1 cellular context compared by ENCODE assay signal in the genomic region with DNA sequence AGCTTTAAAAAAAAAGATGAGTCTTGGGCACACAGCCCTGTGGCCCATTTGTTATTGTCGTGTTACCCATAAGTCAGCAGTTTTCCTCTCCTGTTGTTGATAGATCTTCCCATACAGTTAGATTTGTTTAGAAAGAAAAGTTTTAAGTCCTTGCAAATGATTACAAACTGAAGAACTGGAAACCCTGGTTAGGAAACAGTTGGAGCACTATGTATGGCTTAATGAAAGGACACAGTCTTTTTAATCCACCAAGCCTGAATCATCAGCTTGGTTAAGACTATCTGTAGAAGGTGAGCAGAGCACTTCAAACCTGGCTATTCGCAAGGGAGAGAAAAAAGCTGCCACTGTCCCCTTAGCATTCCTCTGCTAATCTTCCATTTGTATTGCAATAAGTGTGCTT.
TF ChIP-seq lines count a peak whose summit lies in the region.

No MANE protein-coding gene starts in this region.

TF ChIP-seq in HepG2, 621 proteins besides CTCF, POLR2A, EP300 and RAD21 (continued from another document):
- TF ChIP-seq, protein P1, sequence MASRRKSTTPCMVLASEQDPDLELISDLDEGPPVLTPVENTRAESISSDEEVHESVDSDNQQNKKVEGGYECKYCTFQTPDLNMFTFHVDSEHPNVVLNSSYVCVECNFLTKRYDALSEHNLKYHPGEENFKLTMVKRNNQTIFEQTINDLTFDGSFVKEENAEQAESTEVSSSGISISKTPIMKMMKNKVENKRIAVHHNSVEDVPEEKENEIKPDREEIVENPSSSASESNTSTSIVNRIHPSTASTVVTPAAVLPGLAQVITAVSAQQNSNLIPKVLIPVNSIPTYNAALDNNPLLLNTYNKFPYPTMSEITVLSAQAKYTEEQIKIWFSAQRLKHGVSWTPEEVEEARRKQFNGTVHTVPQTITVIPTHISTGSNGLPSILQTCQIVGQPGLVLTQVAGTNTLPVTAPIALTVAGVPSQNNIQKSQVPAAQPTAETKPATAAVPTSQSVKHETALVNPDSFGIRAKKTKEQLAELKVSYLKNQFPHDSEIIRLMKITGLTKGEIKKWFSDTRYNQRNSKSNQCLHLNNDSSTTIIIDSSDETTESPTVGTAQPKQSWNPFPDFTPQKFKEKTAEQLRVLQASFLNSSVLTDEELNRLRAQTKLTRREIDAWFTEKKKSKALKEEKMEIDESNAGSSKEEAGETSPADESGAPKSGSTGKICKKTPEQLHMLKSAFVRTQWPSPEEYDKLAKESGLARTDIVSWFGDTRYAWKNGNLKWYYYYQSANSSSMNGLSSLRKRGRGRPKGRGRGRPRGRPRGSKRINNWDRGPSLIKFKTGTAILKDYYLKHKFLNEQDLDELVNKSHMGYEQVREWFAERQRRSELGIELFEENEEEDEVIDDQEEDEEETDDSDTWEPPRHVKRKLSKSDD (CRISPR knock-in tag; IDR thresholded peaks at IDR 0.05; ENCODE audit: low read depth): no peak
- TF ChIP-seq NFATC3 (CRISPR knock-in tag; IDR thresholded peaks at IDR 0.05) (no peak), MAFK (conservative IDR thresholded peaks at IDR 0.05 in 1 of 2, IDR thresholded peaks at IDR 0.05 in 1 of 2; ENCODE audit: low read length in 2 of 2) (peak; percentile 7 to 55; a peak in 3 of 4 replicates), MAFF (IDR thresholded peaks at IDR 0.05; ENCODE audit: low read depth, low read length) (0 out of 2 replicates have a peak, but pooled peaks have one; percentile 24), KAT7 (CRISPR knock-in tag; IDR thresholded peaks at IDR 0.05; ENCODE audit: borderline replicate concordance) (no peak)
